ENCODE assay signal across 23 cellular contexts in the genomic region with DNA sequence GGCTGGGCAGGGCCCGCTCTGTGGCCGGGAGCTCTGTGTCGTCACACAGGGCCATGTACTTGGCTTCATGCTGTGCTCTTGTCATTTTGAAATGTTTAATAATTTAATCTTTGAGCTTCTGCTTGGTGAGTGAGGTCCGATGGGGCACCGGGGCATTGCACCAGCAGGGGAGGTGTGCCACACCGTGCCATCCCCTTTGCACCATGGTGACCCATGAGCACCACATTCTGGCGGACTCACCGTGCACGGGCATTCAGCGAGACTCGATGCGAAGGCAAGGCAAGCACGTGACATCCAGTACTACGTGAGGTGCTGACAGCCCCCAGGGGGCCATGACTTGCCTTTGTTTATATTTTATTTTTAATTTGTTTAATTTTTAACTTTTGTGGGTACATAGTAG.
"Had no signal": no experiment of that assay in that cellular context is flagged by ENCODE, and none has a peak within 500 bp of the region (broad histone marks: within the 10 kb centered on the region; RNA-seq: fewer than 3 reads in every experiment).

No MANE protein-coding gene starts in this region.

- DNase-seq: dermis blood vessel endothelial cell; effector CD4-positive, alpha-beta T cell; effector memory CD4-positive, alpha-beta T cell; foreskin keratinocyte; hypothalamus; immature natural killer cell; islet precursor cell; kidney; kidney glomerular epithelial cell; left lung; left ventricle myocardium superior; lower lobe of right lung; mesenchymal stem cell had no signal

- H2AFZ ChIP-seq: hepatocyte had no signal

- H3K4me2 ChIP-seq: hepatocyte had no signal

- H3K79me2 ChIP-seq: hepatocyte had no signal

- H3K4me1 ChIP-seq: esophagus muscularis mucosa, foreskin keratinocyte, gastroesophageal sphincter, heart left ventricle, left lung, lower lobe of right lung had no signal

- H3K9me3 ChIP-seq: esophagus muscularis mucosa, gastroesophageal sphincter, heart left ventricle, left lung, lower lobe of right lung, mucosa of descending colon had no signal

- FAIRE-seq: colon, endothelial cell of umbilical vein, frontal cortex, kidney had no signal

- H3K4me3 ChIP-seq: coronary artery, dorsolateral prefrontal cortex, esophagus muscularis mucosa, gastroesophageal sphincter, heart left ventricle, hepatocyte, left lung, lower lobe of right lung, mucosa of descending colon had no signal

- H3K36me3 ChIP-seq: esophagus muscularis mucosa, gastroesophageal sphincter, heart left ventricle, left lung, lower lobe of right lung had no signal

- H3K27ac ChIP-seq: coronary artery, dorsolateral prefrontal cortex, esophagus muscularis mucosa, foreskin keratinocyte, gastroesophageal sphincter, heart left ventricle, hepatocyte, left lung, lower lobe of right lung had no signal

- H3K27me3 ChIP-seq: foreskin keratinocyte, hepatocyte had no signal

- ATAC-seq: foreskin keratinocyte, gastroesophageal sphincter, heart left ventricle, left lung, left ventricle myocardium superior, mucosa of descending colon had no signal
